Comparison of ENCODE assay signal across 24 cellular contexts in genomic region chr1:4509206-4509605, GRCh38.
"Had no signal": no experiment of that assay in that cellular context is flagged by ENCODE, and none has a peak within 500 bp of the region (broad histone marks: within the 10 kb centered on the region; RNA-seq: fewer than 3 reads in every experiment).

No MANE protein-coding gene starts in this region.

- ATAC-seq: naive thymus-derived CD4-positive, alpha-beta T cell; psoas muscle; right cardiac atrium; right lobe of liver; stimulated activated effector memory CD8-positive, alpha-beta T cell treated with anti-CD3 and anti-CD28 coated beads, Interleukin-12 subunit alpha, Interleukin-12 subunit beta, amount 100 ng/mL, for 72 hours had no signal

- H3K27me3 ChIP-seq: neural progenitor cell, ovary, right lobe of liver, sigmoid colon, thyroid gland, tibial nerve, upper lobe of left lung, vagina had no signal

- DNase-seq: naive thymus-derived CD4-positive, alpha-beta T cell; natural killer cell; occipital lobe; ovary; psoas muscle; right cardiac atrium; right lobe of liver; sigmoid colon; small intestine; stimulated activated CD4-positive, alpha-beta T cell treated with anti-CD3 and anti-CD28 coated beads, Interleukin-15, amount 100 ng/mL, for 24 hours; stimulated activated CD4-positive, alpha-beta T cell treated with anti-CD3 and anti-CD28 coated beads, Interleukin-2, amount 100 ng/mL, for 24 hours; stimulated activated CD4-positive, alpha-beta T cell treated with anti-CD3 and anti-CD28 coated beads, Interleukin-2, amount 100 ng/mL, for 48 hours; stimulated activated CD4-positive, alpha-beta T cell treated with anti-CD3 and anti-CD28 coated beads, Interleukin-4, amount 100 ng/mL, for 24 hours; stimulated activated naive B cell treated with anti-CD40 and anti-IgM and Interleukin-4, amounts not matched to agents 10 μg/mL and 1 μg/mL and 100 μg/mL, for 72 hours; stimulated activated naive CD4-positive, alpha-beta T cell treated with Interleukin-2 at 50 U/mL for 16 hours; stomach; thyroid gland; trophoblast cell; upper lobe of left lung had no signal

- H3K9me3 ChIP-seq: ovary, psoas muscle, right lobe of liver, sigmoid colon, stomach, thoracic aorta, thyroid gland, tibial nerve, upper lobe of left lung, vagina had no signal

- H3K4me2 ChIP-seq: neural progenitor cell had no signal

- H3K9ac ChIP-seq: neural progenitor cell had no signal

- H3K27ac ChIP-seq: neural progenitor cell, ovary, psoas muscle, right lobe of liver, sigmoid colon, stomach, thoracic aorta, thyroid gland, tibial nerve, upper lobe of left lung, vagina had no signal

- H3K36me3 ChIP-seq: neural progenitor cell, ovary, right lobe of liver, sigmoid colon, stomach, thoracic aorta, thyroid gland, tibial nerve, upper lobe of left lung, vagina had no signal

- H3K4me3 ChIP-seq: neural progenitor cell, ovary, psoas muscle, right lobe of liver, sigmoid colon, stomach, thoracic aorta, thyroid gland, tibial nerve, upper lobe of left lung, vagina had no signal

- H3K4me1 ChIP-seq: neural progenitor cell, psoas muscle, right lobe of liver, sigmoid colon, stomach, thyroid gland, upper lobe of left lung, vagina had no signal
